Comparison of ENCODE assay signal across 17 cellular contexts in the genomic region with DNA sequence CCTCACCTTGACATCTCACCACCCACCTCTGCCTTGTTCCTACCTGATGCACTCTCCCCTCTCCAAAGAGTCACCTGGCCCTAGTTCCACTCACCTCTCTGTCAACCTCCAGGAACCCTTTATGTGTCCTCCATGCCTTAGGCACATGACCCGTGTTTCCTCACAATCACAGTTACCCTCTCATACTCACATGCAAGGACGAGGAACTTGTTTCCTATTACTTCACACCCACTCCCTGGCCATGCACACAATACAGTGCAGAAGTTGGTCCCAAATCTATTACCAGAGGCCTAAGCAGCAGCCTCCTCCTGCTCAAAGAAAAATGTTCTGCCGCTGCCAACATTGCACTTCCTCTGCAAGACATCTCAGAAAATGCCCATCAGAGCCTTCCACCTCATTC.
DNase-seq lines count a peak whose midpoint lies in the region; ATAC-seq and TF ChIP-seq lines count a peak whose summit lies in the region.
"Had no signal": no experiment of that assay in that cellular context is flagged by ENCODE, and none has a peak within 500 bp of the region (broad histone marks: within the 10 kb centered on the region; RNA-seq: fewer than 3 reads in every experiment).

No MANE protein-coding gene starts in this region.

- TF ChIP-seq CTCF in fibroblast of pulmonary artery (IDR thresholded peaks at IDR 0.05; ENCODE audit: low read length, missing control alignments) (no peak), endodermal cell (conservative IDR thresholded peaks at IDR 0.05) (no peak)

- H3K27ac Mint-ChIP-seq in CD4-positive, alpha-beta memory T cell = peak overlapping the region; percentile 12 to 83 (median 70)
- H3K27ac Mint-ChIP-seq in endodermal cell = no peak overlapping the region

- intact Hi-C loops in CD4-positive, alpha-beta memory T cell (cut with micrococcal nuclease) = no loop called here

- no peak overlapping the region for H3K4me3 Mint-ChIP-seq in CD4-positive, alpha-beta memory T cell
- H3K4me3 Mint-ChIP-seq in endodermal cell = no peak overlapping the region

- H3K4me1 Mint-ChIP-seq in CD4-positive, alpha-beta memory T cell = peaks cover 16 to 49% (median 36%) of the 10 kb centered on the region in 4 donors
- H3K4me1 Mint-ChIP-seq in endodermal cell = no peaks in the 10 kb centered on the region

- no peak for DNase-seq in CD4-positive, alpha-beta memory T cell
- DNase-seq in OCI-M1 (lab: John Stamatoyannopoulos, UW) = peak; percentile 15
- DNase-seq in fibroblast of pulmonary artery (ENCODE audit: low read depth) = peak; percentile 29
- DNase-seq in pons (ENCODE audit: low spot score) = peak; percentile 17
- no peak for DNase-seq in hippocampal formation (lab: John Stamatoyannopoulos, UW)
- no peak for DNase-seq in endodermal cell
- DNase-seq: activated T-cell treated with anti-CD3 and anti-CD28 coated beads for 4 hours; anterior cingulate cortex; gastrocnemius medialis; left ventricle myocardium superior; NCI-H187 treated with DMSO at 0.1 percent for 48 hours; NCI-H446 treated with DMSO at 0.1 percent for 48 hours; Right ventricle myocardium superior; stimulated activated CD4-positive, alpha-beta T cell treated with anti-CD3 and anti-CD28 coated beads, Interleukin-2, amount 100 ng/mL, for 24 hours; testis had no signal

- no peaks in the 10 kb centered on the region for H3K27me3 ChIP-seq in CD4-positive, alpha-beta memory T cell (ENCODE audit: insufficient read depth, low read length)
- no peaks in the 10 kb centered on the region for H3K27me3 ChIP-seq in endodermal cell (ENCODE audit: control insufficient read depth, insufficient read depth, low read length, poor library complexity, severe bottlenecking)
- H3K27me3 ChIP-seq: gastrocnemius medialis, right atrium auricular region, testis had no signal

- no peaks in the 10 kb centered on the region for H3K4me1 ChIP-seq in CD4-positive, alpha-beta memory T cell (ENCODE audit: insufficient read depth, low read length)
- peaks cover 3% of the 10 kb centered on the region for H3K4me1 ChIP-seq in endodermal cell (ENCODE audit: control insufficient read depth, insufficient read depth, low read length)
- H3K4me1 ChIP-seq: testis had no signal

- H3K27ac ChIP-seq in CD4-positive, alpha-beta memory T cell (ENCODE audit: low read depth, low read length) = no peak overlapping the region
- H3K27ac ChIP-seq in endodermal cell (ENCODE audit: low read depth, low read length) = no peak overlapping the region
- H3K27ac ChIP-seq: gastrocnemius medialis, right atrium auricular region, testis had no signal

- H3K36me3 Mint-ChIP-seq in CD4-positive, alpha-beta memory T cell = peaks cover 68 to 87% of the 10 kb centered on the region in 2 donors
- H3K36me3 Mint-ChIP-seq in endodermal cell (ENCODE audit: low read depth) = no peaks in the 10 kb centered on the region

- H3K9me3 Mint-ChIP-seq in CD4-positive, alpha-beta memory T cell = no peaks in the 10 kb centered on the region
- no peaks in the 10 kb centered on the region for H3K9me3 Mint-ChIP-seq in endodermal cell

- CTCF ChIA-PET in CD4-positive, alpha-beta memory T cell (lab: Charles Lee; ENCODE audit: partially characterized antibody) = interaction anchor here (0.7 to 1.0 kb wide), 2 partner anchors 15 to 45 kb away, joined by 3 read pairs; no protein-coding TSS in a partner anchor

- 97 to 100% methylated on average over 3 of the region's 3 CpGs for WGBS in endodermal cell (ENCODE audit: insufficient coverage in 1 of 2, insufficient read length in 1 of 2), 2 experiments

- no peak for ATAC-seq in HG02588 (IDR thresholded peaks at IDR 0.05; ENCODE audit: unreplicated experiment)
- ATAC-seq: gastrocnemius medialis had no signal

- no peak overlapping the region for H3K4me3 ChIP-seq in CD4-positive, alpha-beta memory T cell (ENCODE audit: low read length in 2 of 2)
- H3K4me3 ChIP-seq in fibroblast of pulmonary artery (replicated peaks; ENCODE audit: low read depth, low read length) (no peak overlapping the region), endodermal cell (ENCODE audit: low read length) (no peak overlapping the region)
- H3K4me3 ChIP-seq: gastrocnemius medialis, right atrium auricular region, testis had no signal

- no peak overlapping the region for H3K9ac ChIP-seq in endodermal cell (ENCODE audit: extremely low read depth, low read length, poor library complexity, severe bottlenecking)

- peaks cover 75% of the 10 kb centered on the region for H3K36me3 ChIP-seq in CD4-positive, alpha-beta memory T cell (ENCODE audit: insufficient read depth, low read length)
- H3K36me3 ChIP-seq in endodermal cell (ENCODE audit: control insufficient read depth, insufficient read depth, low read length) = no peaks in the 10 kb centered on the region
- H3K36me3 ChIP-seq: gastrocnemius medialis had no signal

- POLR2A ChIA-PET in CD4-positive, alpha-beta memory T cell (lab: Charles Lee; ENCODE audit: partially characterized antibody) = interaction anchor here (0.6 kb wide), 1 partner anchor 203 kb away, joined by 3 read pairs; no protein-coding TSS in a partner anchor

- H3K27me3 Mint-ChIP-seq in CD4-positive, alpha-beta memory T cell = no peaks in the 10 kb centered on the region
- H3K27me3 Mint-ChIP-seq in endodermal cell (ENCODE audit: insufficient read depth) = peaks cover 7% of the 10 kb centered on the region

- no peaks in the 10 kb centered on the region for H3K9me3 ChIP-seq in CD4-positive, alpha-beta memory T cell (ENCODE audit: control insufficient read depth in 1 of 2, low read length in 2 of 2)
- H3K9me3 ChIP-seq in endodermal cell (ENCODE audit: control insufficient read depth, low read length) = no peaks in the 10 kb centered on the region
- H3K9me3 ChIP-seq: gastrocnemius medialis, right atrium auricular region, testis had no signal

Comparison
In these comparisons a context has a peak if more than half of its experiments do, and no peak if none do; other contexts are left out.
1. DNase-seq: peak in OCI-M1 (single experiment), fibroblast of pulmonary artery (single experiment) and pons (single experiment); none in CD4-positive, alpha-beta memory T cell (0 of 5), hippocampal formation (0 of 2) and endodermal cell (single experiment).